ENCODE assay signal across 8 cellular contexts in genomic region chr9:133347515-133347984, GRCh38. TPM values are rescaled to one million over a fixed set of nuclear protein-coding genes. Genes with fewer than 3 reads are reported as not detected.
DNase-seq lines count a peak whose midpoint lies in the region; ATAC-seq and TF ChIP-seq lines count a peak whose summit lies in the region.

No MANE protein-coding gene starts in this region.

- H3K9me2 ChIP-seq in Karpas-422 (replicated peaks; ENCODE audit: insufficient read depth, low read length): no peaks in the 10 kb centered on the region

- H3K9ac ChIP-seq in Karpas-422 (ENCODE audit: low read length): peak overlapping the region; percentile 95

- peak overlapping the region; percentile 99 for H3K27ac Mint-ChIP-seq in activated T-helper 1 cell treated with anti-CD3 and anti-CD28 coated beads, Interleukin-12 subunit alpha, Interleukin-12 subunit beta, Interleukin-2, Interleukin-4 antibody, amounts not matched to agents 30 ng/mL and 10 ng/mL and 1 ng/mL, durations not matched to agents 14 hours and 24 hours and 36 hours
- peak overlapping the region; percentile 100 for H3K27ac Mint-ChIP-seq in progenitor cell of endocrine pancreas

- peaks cover 29% of the 10 kb centered on the region for H4K20me1 ChIP-seq in Karpas-422 (ENCODE audit: insufficient read depth, low read depth, low read length)

- no peaks in the 10 kb centered on the region for H3K9me3 ChIP-seq in Karpas-422 (ENCODE audit: low read length)

- H3K79me2 ChIP-seq in Karpas-422 (ENCODE audit: low read length): peaks cover 51% of the 10 kb centered on the region

- H3K4me1 ChIP-seq in Karpas-422 (ENCODE audit: low read length): peaks cover 32% of the 10 kb centered on the region

- ATAC-seq in GM21786 (IDR thresholded peaks at IDR 0.05; ENCODE audit: unreplicated experiment): peak; percentile 30
- ATAC-seq in Right ventricle myocardium superior (ENCODE audit: poor library complexity): peak; percentile 69

- H3K36me3 ChIP-seq in Karpas-422 (ENCODE audit: insufficient read depth, low read length): peaks cover 41% of the 10 kb centered on the region

- peaks cover 2% of the 10 kb centered on the region for H3K27me3 Mint-ChIP-seq in activated T-helper 1 cell treated with anti-CD3 and anti-CD28 coated beads, Interleukin-12 subunit alpha, Interleukin-12 subunit beta, Interleukin-2, Interleukin-4 antibody, amounts not matched to agents 30 ng/mL and 10 ng/mL and 1 ng/mL, durations not matched to agents 14 hours and 24 hours and 36 hours (ENCODE audit: insufficient read depth)
- no peaks in the 10 kb centered on the region for H3K27me3 Mint-ChIP-seq in progenitor cell of endocrine pancreas

- peak overlapping the region; percentile 93 for H3K4me2 ChIP-seq in Karpas-422 (ENCODE audit: low read depth, low read length, poor library complexity, severe bottlenecking)

- H3K4me1 Mint-ChIP-seq in activated T-helper 1 cell treated with anti-CD3 and anti-CD28 coated beads, Interleukin-12 subunit alpha, Interleukin-12 subunit beta, Interleukin-2, Interleukin-4 antibody, amounts not matched to agents 30 ng/mL and 10 ng/mL and 1 ng/mL, durations not matched to agents 14 hours and 24 hours and 36 hours (ENCODE audit: low read depth): peaks cover 36% of the 10 kb centered on the region
- peaks cover 24% of the 10 kb centered on the region for H3K4me1 Mint-ChIP-seq in progenitor cell of endocrine pancreas (ENCODE audit: low read depth)

- intact Hi-C loops in activated T-helper 1 cell treated with anti-CD3 and anti-CD28 coated beads, Interleukin-12 subunit alpha, Interleukin-12 subunit beta, Interleukin-2, Interleukin-4 antibody, amounts not matched to agents 30 ng/mL and 10 ng/mL and 1 ng/mL, durations not matched to agents 14 hours and 24 hours and 36 hours (cut with micrococcal nuclease): loop anchor here (5.0 to 10.0 kb wide), 3 partner anchors 140 to 993 kb away; partner anchors contain the start of gene SETX
- intact Hi-C loops in Right ventricle myocardium superior (cut with DNase I): no loop called here

- H2AFZ ChIP-seq in Karpas-422 (ENCODE audit: low read length): no peak overlapping the region

- H3K9me3 Mint-ChIP-seq in activated T-helper 1 cell treated with anti-CD3 and anti-CD28 coated beads, Interleukin-12 subunit alpha, Interleukin-12 subunit beta, Interleukin-2, Interleukin-4 antibody, amounts not matched to agents 30 ng/mL and 10 ng/mL and 1 ng/mL, durations not matched to agents 14 hours and 24 hours and 36 hours: no peaks in the 10 kb centered on the region
- no peaks in the 10 kb centered on the region for H3K9me3 Mint-ChIP-seq in progenitor cell of endocrine pancreas (ENCODE audit: low read depth)

- H3K27me3 ChIP-seq in Karpas-422 (ENCODE audit: low read length): no peaks in the 10 kb centered on the region

- H3K36me3 Mint-ChIP-seq in activated T-helper 1 cell treated with anti-CD3 and anti-CD28 coated beads, Interleukin-12 subunit alpha, Interleukin-12 subunit beta, Interleukin-2, Interleukin-4 antibody, amounts not matched to agents 30 ng/mL and 10 ng/mL and 1 ng/mL, durations not matched to agents 14 hours and 24 hours and 36 hours (ENCODE audit: low read depth): peaks cover 53% of the 10 kb centered on the region
- peaks cover 25% of the 10 kb centered on the region for H3K36me3 Mint-ChIP-seq in progenitor cell of endocrine pancreas (ENCODE audit: insufficient read depth)

- no peak for TF ChIP-seq CTCF in progenitor cell of endocrine pancreas (IDR thresholded peaks at IDR 0.05; ENCODE audit: unreplicated experiment)

- H3K27ac ChIP-seq in Karpas-422 (ENCODE audit: low read length): 0 out of 2 replicates have a peak overlapping the region, but pooled peaks have one; percentile 29

- peak overlapping the region; percentile 100 for H3K4me3 ChIP-seq in Karpas-422 (ENCODE audit: low read length)

- peak overlapping the region; percentile 93 for H3K4me3 Mint-ChIP-seq in activated T-helper 1 cell treated with anti-CD3 and anti-CD28 coated beads, Interleukin-12 subunit alpha, Interleukin-12 subunit beta, Interleukin-2, Interleukin-4 antibody, amounts not matched to agents 30 ng/mL and 10 ng/mL and 1 ng/mL, durations not matched to agents 14 hours and 24 hours and 36 hours
- H3K4me3 Mint-ChIP-seq in progenitor cell of endocrine pancreas (ENCODE audit: low read depth): peak overlapping the region; percentile 100

- peak; percentile 24 for DNase-seq in DMS79 treated with DMSO at 0.1 percent for 48 hours (lab: John Stamatoyannopoulos, UW)
- DNase-seq in DMS79 (lab: John Stamatoyannopoulos, UW): no peak
- DNase-seq in Karpas-422: peak; percentile 73
- DNase-seq in activated T-helper 1 cell treated with anti-CD3 and anti-CD28 coated beads, Interleukin-12 subunit alpha, Interleukin-12 subunit beta, Interleukin-2, Interleukin-4 antibody, amounts not matched to agents 30 ng/mL and 10 ng/mL and 1 ng/mL, durations not matched to agents 14 hours and 24 hours and 36 hours (ENCODE audit: low spot score): peak; percentile 42
- DNase-seq in Right ventricle myocardium superior: peak; percentile 58
- DNase-seq in progenitor cell of endocrine pancreas (ENCODE audit: low spot score, unreplicated experiment): no peak
- DNase-seq in SIG-M5 (lab: John Stamatoyannopoulos, UW): no peak

RNA-seq across cellular contexts. Expression of gene MED22, which starts 0.4 kb away (rescaled TPM):
- 13.6 and 30.6 TPM in 2 replicates for total RNA-seq in Karpas-422 (2014; rRNA removed; shearing (Covaris generic); ENCODE audit: low replicate concordance)
- total RNA-seq in activated T-helper 1 cell treated with anti-CD3 and anti-CD28 coated beads, Interleukin-12 subunit alpha, Interleukin-12 subunit beta, Interleukin-2, Interleukin-4 antibody, amounts not matched to agents 30 ng/mL and 10 ng/mL and 1 ng/mL, durations not matched to agents 14 hours and 24 hours and 36 hours: 37.9 and 40.5 TPM in 2 replicates
- total RNA-seq in Right ventricle myocardium superior (19.2 TPM), progenitor cell of endocrine pancreas (48.4 and 49.2 TPM in 2 replicates)

RNA-seq across cellular contexts. Expression of gene RPL7A, which starts 0.5 kb away (rescaled TPM):
- 2,407 and 2,991 TPM in 2 replicates for total RNA-seq in Karpas-422 (2014; rRNA removed; shearing (Covaris generic); ENCODE audit: low replicate concordance)
- total RNA-seq in activated T-helper 1 cell treated with anti-CD3 and anti-CD28 coated beads, Interleukin-12 subunit alpha, Interleukin-12 subunit beta, Interleukin-2, Interleukin-4 antibody, amounts not matched to agents 30 ng/mL and 10 ng/mL and 1 ng/mL, durations not matched to agents 14 hours and 24 hours and 36 hours: 2,401 and 2,463 TPM in 2 replicates
- total RNA-seq in Right ventricle myocardium superior: 834 TPM
- total RNA-seq in progenitor cell of endocrine pancreas: 2,045 and 2,098 TPM in 2 replicates

RNA-seq across cellular contexts. Expression of gene SURF1, which starts 8.7 kb away (rescaled TPM):
- 35.6 and 40.0 TPM in 2 replicates for total RNA-seq in Karpas-422 (2014; rRNA removed; shearing (Covaris generic); ENCODE audit: low replicate concordance)
- 36.3 and 37.7 TPM in 2 replicates for total RNA-seq in activated T-helper 1 cell treated with anti-CD3 and anti-CD28 coated beads, Interleukin-12 subunit alpha, Interleukin-12 subunit beta, Interleukin-2, Interleukin-4 antibody, amounts not matched to agents 30 ng/mL and 10 ng/mL and 1 ng/mL, durations not matched to agents 14 hours and 24 hours and 36 hours
- 55.4 TPM for total RNA-seq in Right ventricle myocardium superior
- total RNA-seq in progenitor cell of endocrine pancreas: 36.3 and 42.9 TPM in 2 replicates

RNA-seq across cellular contexts. Expression of gene SURF2, which starts 8.8 kb away (rescaled TPM):
- total RNA-seq in Karpas-422 (2014; rRNA removed; shearing (Covaris generic); ENCODE audit: low replicate concordance): 20.0 and 52.9 TPM in 2 replicates
- total RNA-seq in activated T-helper 1 cell treated with anti-CD3 and anti-CD28 coated beads, Interleukin-12 subunit alpha, Interleukin-12 subunit beta, Interleukin-2, Interleukin-4 antibody, amounts not matched to agents 30 ng/mL and 10 ng/mL and 1 ng/mL, durations not matched to agents 14 hours and 24 hours and 36 hours: 28.6 and 30.9 TPM in 2 replicates
- total RNA-seq in Right ventricle myocardium superior: 14.0 TPM
- total RNA-seq in progenitor cell of endocrine pancreas: 15.8 and 19.8 TPM in 2 replicates

RNA-seq across cellular contexts. Expression of gene SURF6, which starts 11.6 kb away (rescaled TPM):
- total RNA-seq in Karpas-422 (2014; rRNA removed; shearing (Covaris generic); ENCODE audit: low replicate concordance): 5.6 and 22.9 TPM in 2 replicates
- 29.0 and 29.8 TPM in 2 replicates for total RNA-seq in activated T-helper 1 cell treated with anti-CD3 and anti-CD28 coated beads, Interleukin-12 subunit alpha, Interleukin-12 subunit beta, Interleukin-2, Interleukin-4 antibody, amounts not matched to agents 30 ng/mL and 10 ng/mL and 1 ng/mL, durations not matched to agents 14 hours and 24 hours and 36 hours
- total RNA-seq in Right ventricle myocardium superior: 11.1 TPM
- 21.3 and 23.1 TPM in 2 replicates for total RNA-seq in progenitor cell of endocrine pancreas

Comparison
In these comparisons a context has a peak if more than half of its experiments do, and no peak if none do; other contexts are left out.
1. DNase-seq: peak in DMS79 treated with DMSO at 0.1 percent for 48 hours (single experiment), Karpas-422 (single experiment), activated T-helper 1 cell treated with anti-CD3 and anti-CD28 coated beads, Interleukin-12 subunit alpha, Interleukin-12 subunit beta, Interleukin-2, Interleukin-4 antibody, amounts not matched to agents 30 ng/mL and 10 ng/mL and 1 ng/mL, durations not matched to agents 14 hours and 24 hours and 36 hours (single experiment) and Right ventricle myocardium superior (single experiment); none in DMS79 (single experiment), progenitor cell of endocrine pancreas (single experiment) and SIG-M5 (single experiment).